Comparison of ENCODE assay signal across 8 cellular contexts in genomic region chr3:129305592-129306091, GRCh38. TPM values are rescaled to one million over a fixed set of nuclear protein-coding genes. Genes with fewer than 3 reads are reported as not detected.
DNase-seq lines count a peak whose midpoint lies in the region; TF ChIP-seq lines count a peak whose summit lies in the region.

No MANE protein-coding gene starts in this region.

- H4K20me1 ChIP-seq in Karpas-422 (ENCODE audit: insufficient read depth, low read depth, low read length) = no peaks in the 10 kb centered on the region
- H4K20me1 ChIP-seq in hepatocyte (ENCODE audit: insufficient read depth, poor library complexity, severe bottlenecking) = no peaks in the 10 kb centered on the region

- 12% methylated on average over 24 of the region's 26 CpGs for WGBS in hepatocyte (ENCODE audit: low lambda C conversion rate, missing lambda C conversion rate)

- no peaks in the 10 kb centered on the region for H3K9me3 Mint-ChIP-seq in CD8-positive, alpha-beta memory T cell

- H3K4me1 Mint-ChIP-seq in CD8-positive, alpha-beta memory T cell = peaks cover 3 to 15% (median 12%) of the 10 kb centered on the region in 3 donors

- peaks cover 0 to 58% (median 15%) of the 10 kb centered on the region in 3 donors for H3K36me3 Mint-ChIP-seq in CD8-positive, alpha-beta memory T cell

- in situ Hi-C loops in GM13976 (cut with MboI; ENCODE audit: low sequenced_read_pairs, unreplicated experiment) = no loop called here

- POLR2A ChIA-PET in CD8-positive, alpha-beta memory T cell (lab: Charles Lee) = no interaction called here

- TF ChIP-seq CTCF in GM13976 (IDR thresholded peaks at IDR 0.05; ENCODE audit: borderline replicate concordance, control extremely low read depth, extremely low read depth, insufficient read depth, missing control alignments) (no peak), hepatocyte (IDR thresholded peaks at IDR 0.05; ENCODE audit: poor library complexity) (no peak)

- H3K27me3 ChIP-seq in Karpas-422 (ENCODE audit: low read length) (no peaks in the 10 kb centered on the region), hepatocyte (no peaks in the 10 kb centered on the region)
- no peaks in the 10 kb centered on the region for H3K27me3 ChIP-seq in CD8-positive, alpha-beta memory T cell (ENCODE audit: insufficient read depth, low read length, poor library complexity, severe bottlenecking)

- H3K9ac ChIP-seq in Karpas-422 (ENCODE audit: low read length) = peak overlapping the region; percentile 44

- H3K4me1 ChIP-seq in Karpas-422 (ENCODE audit: low read length) (peaks cover 46% of the 10 kb centered on the region), hepatocyte (ENCODE audit: insufficient read depth) (peaks cover 26% of the 10 kb centered on the region)
- no peaks in the 10 kb centered on the region for H3K4me1 ChIP-seq in CD8-positive, alpha-beta memory T cell (ENCODE audit: insufficient read depth, low read length)

- H3K9me3 ChIP-seq in Karpas-422 (ENCODE audit: low read length) (no peaks in the 10 kb centered on the region), hepatocyte (ENCODE audit: low read depth) (no peaks in the 10 kb centered on the region)
- no peaks in the 10 kb centered on the region for H3K9me3 ChIP-seq in CD8-positive, alpha-beta memory T cell (ENCODE audit: low read length)

- CTCF ChIA-PET in CD8-positive, alpha-beta memory T cell (lab: Charles Lee) = no interaction called here

- H3K9me2 ChIP-seq in Karpas-422 (replicated peaks; ENCODE audit: insufficient read depth, low read length) = no peaks in the 10 kb centered on the region
- no peaks in the 10 kb centered on the region for H3K9me2 ChIP-seq in hepatocyte (replicated peaks; ENCODE audit: insufficient read depth)

- peaks cover 4% of the 10 kb centered on the region; the same call in 1 of the 2 replicates for H3K79me2 ChIP-seq in Karpas-422 (ENCODE audit: low read length)
- no peaks in the 10 kb centered on the region for H3K79me2 ChIP-seq in hepatocyte

- H3K27ac Mint-ChIP-seq in CD8-positive, alpha-beta memory T cell = peak overlapping the region in 2 of 8 donors; percentile 54 to 70

- H3K4me3 ChIP-seq in Karpas-422 (ENCODE audit: low read length) (peak overlapping the region; percentile 34; the same call in 1 of the 2 replicates), hepatocyte (no peak overlapping the region)
- no peak overlapping the region for H3K4me3 ChIP-seq in CD8-positive, alpha-beta memory T cell (ENCODE audit: low read length)

- no peak overlapping the region for H3K4me3 Mint-ChIP-seq in CD8-positive, alpha-beta memory T cell

- H3K4me2 ChIP-seq in Karpas-422 (ENCODE audit: low read depth, low read length, poor library complexity, severe bottlenecking) = peak overlapping the region; percentile 49
- peak overlapping the region; percentile 70 for H3K4me2 ChIP-seq in hepatocyte

- DNase-seq in GM13976 (ENCODE audit: low spot score) (peak; percentile 77), Karpas-422 (peak; percentile 81), amygdala (lab: John Stamatoyannopoulos, UW) (peak in 47 of 56 donors; percentile 5 to 86 (median 59)), hepatocyte (ENCODE audit: low spot score) (peak; percentile 91), pulmonary artery endothelial cell (ENCODE audit: low read depth, low spot score) (peak; percentile 44), 8988T (no peak), cortex of kidney (lab: John Stamatoyannopoulos, UW) (no peak)
- DNase-seq in CD8-positive, alpha-beta memory T cell = no peak

- H3K27me3 Mint-ChIP-seq in CD8-positive, alpha-beta memory T cell = no peaks in the 10 kb centered on the region

- H3K27ac ChIP-seq in Karpas-422 (ENCODE audit: low read length) (peak overlapping the region; percentile 90), hepatocyte (peak overlapping the region; percentile 88)
- no peak overlapping the region for H3K27ac ChIP-seq in CD8-positive, alpha-beta memory T cell (ENCODE audit: low read depth, low read length)

- peaks cover 40% of the 10 kb centered on the region for H3K36me3 ChIP-seq in Karpas-422 (ENCODE audit: insufficient read depth, low read length)
- H3K36me3 ChIP-seq in hepatocyte (replicated peaks; ENCODE audit: insufficient read depth, low read depth) = no peaks in the 10 kb centered on the region
- peaks cover 22% of the 10 kb centered on the region for H3K36me3 ChIP-seq in CD8-positive, alpha-beta memory T cell (ENCODE audit: insufficient read depth, low read length)

- H2AFZ ChIP-seq in Karpas-422 (ENCODE audit: low read length) (no peak overlapping the region), hepatocyte (peak overlapping the region; percentile 37)

RNA-seq across cellular contexts. Expression of gene HMCES, which starts 27.0 kb away (rescaled TPM):
- 169 and 275 TPM in 2 replicates for total RNA-seq in Karpas-422 (2014; rRNA removed; shearing (Covaris generic); ENCODE audit: low replicate concordance)
- total RNA-seq in hepatocyte (16.8 and 20.1 TPM in 2 replicates), pulmonary artery endothelial cell (27.9 and 35.6 TPM in 2 replicates)
- 30.0 and 34.3 TPM in 2 replicates for polyA plus RNA-seq in hepatocyte
- total RNA-seq in CD8-positive, alpha-beta memory T cell = 10 to 100 TPM; 64.3 to 64.6 TPM
- polyA plus RNA-seq in CD8-positive, alpha-beta memory T cell = 97.9 TPM

RNA-seq across cellular contexts. Expression of gene COPG1, which starts 56.2 kb away (rescaled TPM):
- 88.1 and 108 TPM in 2 replicates for total RNA-seq in Karpas-422 (2014; rRNA removed; shearing (Covaris generic); ENCODE audit: low replicate concordance)
- 167 and 169 TPM in 2 replicates for total RNA-seq in hepatocyte
- polyA plus RNA-seq in hepatocyte = 176 and 185 TPM in 2 replicates
- total RNA-seq in pulmonary artery endothelial cell = 247 and 274 TPM in 2 replicates
- total RNA-seq in CD8-positive, alpha-beta memory T cell = 100 to 1,000 TPM; 134 to 136 TPM
- polyA plus RNA-seq in CD8-positive, alpha-beta memory T cell = 101 TPM

Comparison
In these comparisons a context has a peak if more than half of its experiments do, and no peak if none do; other contexts are left out.
1. DNase-seq: peak in GM13976 (single experiment), Karpas-422 (single experiment), amygdala (47 of 56), hepatocyte (single experiment) and pulmonary artery endothelial cell (single experiment); none in CD8-positive, alpha-beta memory T cell (0 of 5), 8988T (single experiment) and cortex of kidney (single experiment).